15 cellular contexts compared by ENCODE assay signal in the genomic region with DNA sequence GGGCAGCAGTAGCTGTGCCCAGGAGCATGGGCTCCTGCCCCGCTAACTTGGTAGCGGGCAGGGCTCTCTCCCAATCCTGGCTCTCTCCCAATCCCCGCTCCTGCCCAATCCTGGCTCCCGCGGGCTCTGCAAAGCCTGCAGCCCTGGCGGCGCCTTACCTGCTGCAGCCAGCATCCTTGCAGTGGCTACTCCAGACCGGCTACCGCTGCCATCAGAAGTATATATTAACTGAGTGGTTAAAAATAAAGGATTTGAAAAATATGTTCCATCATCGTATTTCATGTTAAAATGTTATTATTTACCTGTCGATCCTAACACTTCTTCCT.
DNase-seq lines count a peak whose midpoint lies in the region; ATAC-seq, FAIRE-seq and TF ChIP-seq lines count a peak whose summit lies in the region.
"Had no signal": no experiment of that assay in that cellular context is flagged by ENCODE, and none has a peak within 500 bp of the region (broad histone marks: within the 10 kb centered on the region; RNA-seq: fewer than 3 reads in every experiment).

No MANE protein-coding gene starts in this region.

- CTCF ChIA-PET in IMR-90 (lab: Yijun Ruan, JAX), result no interaction called here
- CTCF ChIA-PET in H1 (lab: Charles Lee; ENCODE audit: partially characterized antibody), result no interaction called here

- H3K4me2 ChIP-seq in IMR-90 (ENCODE audit: low read depth, low read length) (no peak overlapping the region), H1 (ENCODE audit: insufficient read depth in 1 of 2, low read depth in 2 of 2, low read length in 2 of 2) (no peak overlapping the region), neuronal stem cell (ENCODE audit: insufficient read depth, low read length, poor library complexity, severe bottlenecking) (no peak overlapping the region)

- H4K5ac ChIP-seq in IMR-90 (ENCODE audit: low read depth, low read length), result peak overlapping the region; percentile 30; the same call in 1 of the 2 replicates
- no peak overlapping the region for H4K5ac ChIP-seq in H1 (ENCODE audit: insufficient read length, low read depth, low read length)

- no peaks in the 10 kb centered on the region for H3K9me1 ChIP-seq in IMR-90 (ENCODE audit: insufficient read depth, low read length)

- ATAC-seq in IMR-90 (ENCODE audit: low read depth) (no peak), HG02840 (IDR thresholded peaks at IDR 0.05; ENCODE audit: low FRiP score, unreplicated experiment) (no peak)

- no peak for TF ChIP-seq EP300 in H1 (IDR thresholded peaks at IDR 0.05; ENCODE audit: borderline replicate concordance in 1 of 2, low read depth in 2 of 2, low read length in 2 of 2)

- dilution Hi-C loops in IMR-90 (cut with HindIII; ENCODE audit: low sequenced_read_pairs, unreplicated experiment), result no loop called here

- H3K56ac ChIP-seq in IMR-90 (ENCODE audit: extremely low read depth, insufficient read depth, low read length), result no peak overlapping the region
- no peak overlapping the region for H3K56ac ChIP-seq in H1 (replicated peaks; ENCODE audit: insufficient read length, low read depth, low read length)

- H4K20me1 ChIP-seq in IMR-90 (ENCODE audit: insufficient read depth, low read length) (no peaks in the 10 kb centered on the region), H1 (replicated peaks in 1 of 2; ENCODE audit: control insufficient read depth in 1 of 2, insufficient read depth in 2 of 2, low read length in 2 of 2) (no peaks in the 10 kb centered on the region)

- 0 out of 2 replicates have a peak overlapping the region, but pooled peaks have one; percentile 61 for H2AK5ac ChIP-seq in IMR-90 (ENCODE audit: low read depth, low read length)
- H2AK5ac ChIP-seq in H1 (ENCODE audit: low read depth, low read length), result no peak overlapping the region
- peak overlapping the region; percentile 63 for H2AK5ac ChIP-seq in neuronal stem cell (ENCODE audit: low read depth, low read length)

- no peak for FAIRE-seq in H1 (lab: Jason Lieb, UNC)
- FAIRE-seq: G401.6, GM12892 had no signal

- TF ChIP-seq RAD21 in IMR-90 (IDR thresholded peaks at IDR 0.05; ENCODE audit: low read length), result no peak
- no peak for TF ChIP-seq RAD21 in H1 (IDR thresholded peaks at IDR 0.05 in 1 of 2, conservative IDR thresholded peaks at IDR 0.05 in 1 of 2; ENCODE audit: low read depth in 2 of 2, low read length in 2 of 2)

- peak overlapping the region; percentile 66; the same call in 1 of the 2 replicates for H2BK20ac ChIP-seq in IMR-90 (ENCODE audit: low read depth, low read length)
- no peak overlapping the region for H2BK20ac ChIP-seq in H1 (ENCODE audit: low read length)

- no peak for TF ChIP-seq CTCF in IMR-90 (conservative IDR thresholded peaks at IDR 0.05; ENCODE audit: low read depth, low read length)
- no peak for TF ChIP-seq CTCF in H1 (IDR thresholded peaks at IDR 0.05; ENCODE audit: control extremely low read depth in 1 of 3, insufficient read depth in 1 of 3, low read depth in 1 of 3, low read length in 3 of 3)

- no peak for DNase-seq in IMR-90
- DNase-seq in H1 (ENCODE audit: low read depth in 1 of 2, low spot score in 2 of 2), result no peak
- no peak for DNase-seq in neuronal stem cell (ENCODE audit: low spot score)
- no peak for DNase-seq in germinal center (ENCODE audit: low spot score)
- no peak for DNase-seq in caudate nucleus (lab: John Stamatoyannopoulos, UW)
- DNase-seq: C1 segment of cervical spinal cord; Caco-2; CD4-positive, alpha-beta memory T cell; DMS153; DND-41 had no signal

- intact Hi-C loops in IMR-90 (cut with micrococcal nuclease), result no loop called here

- no peak overlapping the region for H2BK12ac ChIP-seq in H1 (ENCODE audit: low read depth, low read length)
- no peak overlapping the region for H2BK12ac ChIP-seq in neuronal stem cell (ENCODE audit: low read length)

- H4K91ac ChIP-seq in IMR-90 (ENCODE audit: insufficient read depth, low read depth, low read length), result peak overlapping the region; percentile 72
- no peak overlapping the region for H4K91ac ChIP-seq in H1 (replicated peaks; ENCODE audit: insufficient read length, low read length)
- no peak overlapping the region for H4K91ac ChIP-seq in neuronal stem cell (ENCODE audit: low read depth, low read length, poor library complexity)

- H3K18ac ChIP-seq in IMR-90 (ENCODE audit: low read depth, low read length) (peak overlapping the region; percentile 74), H1 (ENCODE audit: extremely low read depth, low read length) (no peak overlapping the region), neuronal stem cell (ENCODE audit: low read length) (peak overlapping the region; percentile 52)

- no peak overlapping the region for H3K4me3 ChIP-seq in IMR-90 (ENCODE audit: insufficient read depth, low read depth, low read length)
- no peak overlapping the region for H3K4me3 ChIP-seq in H1 (ENCODE audit: extremely low read depth in 1 of 4, insufficient read depth in 2 of 4, low read depth in 3 of 4, low read length in 4 of 4)
- no peak overlapping the region for H3K4me3 ChIP-seq in neuronal stem cell (ENCODE audit: low read length in 2 of 2)
- H3K4me3 ChIP-seq: GM23248, HAP-1 had no signal

- H2BK120ac ChIP-seq in IMR-90 (ENCODE audit: low read depth, low read length), result peak overlapping the region; percentile 59; the same call in 1 of the 2 replicates
- H2BK120ac ChIP-seq in H1 (replicated peaks; ENCODE audit: low read depth, low read length), result no peak overlapping the region
- peak overlapping the region; percentile 76 for H2BK120ac ChIP-seq in neuronal stem cell (ENCODE audit: low read depth, low read length)

- H4K8ac ChIP-seq in IMR-90 (ENCODE audit: low read depth in 2 of 2, low read length in 2 of 2), result peak overlapping the region in 1 of 2 experiments; percentile 35; a peak in 2 of 4 replicates
- H4K8ac ChIP-seq in H1 (ENCODE audit: extremely low read depth, insufficient read depth, low read length), result peak overlapping the region; percentile 79; the same call in 1 of the 2 replicates
- H4K8ac ChIP-seq in neuronal stem cell (ENCODE audit: low read depth, low read length), result no peak overlapping the region

- no peaks in the 10 kb centered on the region for H3K36me3 ChIP-seq in IMR-90 (ENCODE audit: control insufficient read depth, insufficient read depth, low read length)
- H3K36me3 ChIP-seq in H1 (ENCODE audit: control insufficient read depth in 2 of 4, insufficient read depth in 4 of 4, low read length in 3 of 4), result no peaks in the 10 kb centered on the region
- no peaks in the 10 kb centered on the region for H3K36me3 ChIP-seq in neuronal stem cell (replicated peaks in 1 of 2; ENCODE audit: control insufficient read depth in 2 of 2, insufficient read depth in 2 of 2, low read length in 2 of 2)
- H3K36me3 ChIP-seq: HAP-1 had no signal

- TF ChIP-seq POLR2A in IMR-90 (IDR thresholded peaks at IDR 0.05; ENCODE audit: low read depth, low read length) (no peak), H1 (IDR thresholded peaks at IDR 0.05; ENCODE audit: control extremely low read depth in 1 of 2, low read depth in 2 of 2, low read length in 2 of 2) (no peak)

- no TSS peak for BruUV-seq in IMR-90 (replicated peaks; lab: Mats Ljungman, UMichigan)

- no peaks in the 10 kb centered on the region for H3K79me2 ChIP-seq in H1 (ENCODE audit: control insufficient read depth in 1 of 2, insufficient read depth in 2 of 2, low read length in 2 of 2)

- H3K9ac ChIP-seq in IMR-90 (ENCODE audit: low read depth, low read length), result no peak overlapping the region
- no peak overlapping the region for H3K9ac ChIP-seq in H1 (replicated peaks in 1 of 4; ENCODE audit: extremely low read depth in 1 of 4, low read depth in 3 of 4, low read length in 3 of 4)
- H3K9ac ChIP-seq in neuronal stem cell (ENCODE audit: low read depth, low read length, poor library complexity), result no peak overlapping the region
- H3K9ac ChIP-seq: GM23248 had no signal

- H2BK5ac ChIP-seq in IMR-90 (ENCODE audit: low read depth, low read length, poor library complexity, severe bottlenecking) (peak overlapping the region; percentile 41), H1 (ENCODE audit: low read depth, low read length) (no peak overlapping the region), neuronal stem cell (ENCODE audit: low read length) (no peak overlapping the region)

- H3K9me3 ChIP-seq in IMR-90 (ENCODE audit: control insufficient read depth, insufficient read depth, low read length) (peaks cover 8% of the 10 kb centered on the region), H1 (ENCODE audit: insufficient read depth in 2 of 2, low read depth in 1 of 2, low read length in 1 of 2) (peaks cover 3 to 5% of the 10 kb centered on the region in 2 experiments; a peak in 2 of 4 replicates), neuronal stem cell (replicated peaks in 1 of 2; ENCODE audit: control insufficient read depth in 2 of 2, insufficient read depth in 1 of 2, low read depth in 1 of 2, low read length in 2 of 2) (no peaks in the 10 kb centered on the region)
- H3K9me3 ChIP-seq: Caco-2 had no signal

- POLR2A ChIA-PET in IMR-90 (lab: Charles Lee; ENCODE audit: unreplicated experiment), result no interaction called here
- POLR2A ChIA-PET in H1 (lab: Charles Lee; ENCODE audit: partially characterized antibody), result no interaction called here

- H3K27ac ChIP-seq in IMR-90 (ENCODE audit: insufficient read depth, low read length), result peak overlapping the region; percentile 29; the same call in 1 of the 2 replicates
- H3K27ac ChIP-seq in H1 (ENCODE audit: low read depth, low read length), result no peak overlapping the region
- H3K27ac ChIP-seq in neuronal stem cell (replicated peaks; ENCODE audit: low read length), result no peak overlapping the region
- no peak overlapping the region for H3K27ac ChIP-seq in caudate nucleus (ENCODE audit: low read depth, low read length)
- H3K27ac ChIP-seq: GM23248 had no signal

- H2AFZ ChIP-seq in IMR-90 (replicated peaks; ENCODE audit: low read length, poor library complexity) (peak overlapping the region; percentile 28), H1 (ENCODE audit: low read length) (peak overlapping the region; percentile 79; the same call in 1 of the 2 replicates), neuronal stem cell (ENCODE audit: low read length) (peak overlapping the region; percentile 59)

- H2BK15ac ChIP-seq in IMR-90 (ENCODE audit: low read depth, low read length) (no peak overlapping the region), H1 (ENCODE audit: low read length) (no peak overlapping the region), neuronal stem cell (ENCODE audit: low read length) (no peak overlapping the region)

- no peaks in the 10 kb centered on the region for H3K79me1 ChIP-seq in IMR-90 (ENCODE audit: low read depth in 1 of 2, low read length in 2 of 2)
- H3K79me1 ChIP-seq in H1 (ENCODE audit: low read depth, low read length), result no peaks in the 10 kb centered on the region
- no peaks in the 10 kb centered on the region for H3K79me1 ChIP-seq in neuronal stem cell (ENCODE audit: low read depth, low read length)

- H3K4ac ChIP-seq in IMR-90 (ENCODE audit: low read depth, low read length) (peak overlapping the region; percentile 76), H1 (replicated peaks; ENCODE audit: insufficient read length, low read depth, low read length) (no peak overlapping the region), neuronal stem cell (ENCODE audit: low read length) (no peak overlapping the region)

- H2AK9ac ChIP-seq in IMR-90 (replicated peaks; ENCODE audit: low read depth, low read length, poor library complexity), result no peak overlapping the region

- no peak overlapping the region for H3K23ac ChIP-seq in IMR-90 (ENCODE audit: low read depth, low read length)
- H3K23ac ChIP-seq in H1 (ENCODE audit: insufficient read length), result no peak overlapping the region
- peak overlapping the region; percentile 47 for H3K23ac ChIP-seq in neuronal stem cell (ENCODE audit: low read depth, low read length, poor library complexity)

- no peaks in the 10 kb centered on the region for H3K27me3 ChIP-seq in IMR-90 (ENCODE audit: control insufficient read depth, insufficient read depth, low read length)
- no peaks in the 10 kb centered on the region for H3K27me3 ChIP-seq in H1 (replicated peaks in 1 of 4; ENCODE audit: control insufficient read depth in 3 of 4, extremely low read depth in 1 of 4, insufficient read depth in 3 of 4, low read length in 3 of 4)
- H3K27me3 ChIP-seq in neuronal stem cell (ENCODE audit: control insufficient read depth in 3 of 3, insufficient read depth in 3 of 3, low read depth in 1 of 3, low read length in 3 of 3), result no peaks in the 10 kb centered on the region

- no CpG with 5 or more reads among the region's 11 CpGs for WGBS in IMR-90 (ENCODE audit: extremely low coverage in 2 of 2, insufficient read length in 1 of 2), 2 experiments
- 97% methylated on average over 11 of the region's 11 CpGs; no CpG with 5 or more reads in 1 of the 2 experiments for WGBS in H1 (ENCODE audit: extremely low coverage in 1 of 2, insufficient coverage in 1 of 2, insufficient read length in 1 of 2, insufficient replicate concordance in 2 of 2, low coverage in 1 of 2, low lambda C conversion rate in 2 of 2, missing lambda C conversion rate in 1 of 2), 2 experiments
- WGBS in neuronal stem cell (ENCODE audit: extremely low coverage in 2 of 2, insufficient read length in 2 of 2, insufficient replicate concordance in 1 of 2), 2 donors, result no CpG with 5 or more reads among the region's 11 CpGs

- H3K23me2 ChIP-seq in H1 (ENCODE audit: low read depth, low read length), result no peaks in the 10 kb centered on the region

- in situ Hi-C loops in IMR-90 (cut with MboI; ENCODE audit: low sequenced_read_pairs), result no loop called here

- H3K14ac ChIP-seq in IMR-90 (replicated peaks; ENCODE audit: low read depth, low read length), result no peak overlapping the region; the same call in 1 of the 2 replicates
- no peak overlapping the region for H3K14ac ChIP-seq in H1 (ENCODE audit: insufficient read length)
- H3K14ac ChIP-seq in neuronal stem cell (ENCODE audit: low read length), result peak overlapping the region; percentile 76

- H3K4me1 ChIP-seq in IMR-90 (ENCODE audit: control insufficient read depth, insufficient read depth, low read length), result 0 out of 2 replicates have a peak, but pooled peaks cover 1% of the 10 kb centered on the region
- no peaks in the 10 kb centered on the region; a peak in 1 of 7 replicates for H3K4me1 ChIP-seq in H1 (replicated peaks in 1 of 4; ENCODE audit: control insufficient read depth in 3 of 4, insufficient read depth in 4 of 4, low read length in 3 of 4)
- no peaks in the 10 kb centered on the region for H3K4me1 ChIP-seq in neuronal stem cell (ENCODE audit: control insufficient read depth in 2 of 2, insufficient read depth in 1 of 2, low read depth in 1 of 2, low read length in 2 of 2)
- H3K4me1 ChIP-seq: Caco-2, HAP-1 had no signal

Comparison
In these comparisons a context has a peak if more than half of its experiments do, and no peak if none do; other contexts are left out.
1. H2AFZ ChIP-seq: peak in every context shown above with its lines; median percentile 79 in H1; 59 in neuronal stem cell; 28 in IMR-90.